ENCODE assay signal across 11 cellular contexts in genomic region chr2:29123584-29124349, GRCh38. TPM values are rescaled to one million over a fixed set of nuclear protein-coding genes. Genes with fewer than 3 reads are reported as not detected.
A peak's percentile ranks its signal among the peaks of the same experiment; 100 is the strongest.
DNase-seq lines count a peak whose midpoint lies in the region; ATAC-seq, FAIRE-seq and TF ChIP-seq lines count a peak whose summit lies in the region.
"Had no signal": no experiment of that assay in that cellular context is flagged by ENCODE, and none has a peak within 500 bp of the region (broad histone marks: within the 10 kb centered on the region; RNA-seq: fewer than 3 reads in every experiment).

No MANE protein-coding gene starts in this region.

- H4K8ac ChIP-seq in H9 (replicated peaks; ENCODE audit: insufficient read length, low read depth, low read length): no peak overlapping the region

- in situ Hi-C loops in Caki2 (cut with HindIII; ENCODE audit: low pct_unique_long_range_greater_than_20kb, low sequenced_read_pairs) (no loop called here), K562 (cut with MboI) (no loop called here)

- H2AK5ac ChIP-seq in H9 (ENCODE audit: insufficient read length, low read length): no peak overlapping the region

- H3K36me3 Mint-ChIP-seq in mesothelial cell of epicardium (peaks cover 43% of the 10 kb centered on the region), H9 (ENCODE audit: insufficient read depth in 1 of 3, low read depth in 3 of 3) (peaks cover 3 to 15% (median 5%) of the 10 kb centered on the region in 3 experiments; a peak in 3 of 7 replicates)

- H2BK20ac ChIP-seq in H9 (ENCODE audit: low read depth, low read length, poor library complexity, severe bottlenecking): no peak overlapping the region

- H3K9ac ChIP-seq in K562 (ENCODE audit: insufficient read depth in 1 of 2, low read depth in 2 of 2, low read length in 2 of 2) (no peak overlapping the region), H9 (ENCODE audit: extremely low read depth, insufficient read length, low read length) (no peak overlapping the region)

- H3K4me1 ChIP-seq in K562 (replicated peaks in 1 of 2; ENCODE audit: control insufficient read depth in 2 of 2, insufficient read depth in 2 of 2, low read length in 2 of 2): no peaks in the 10 kb centered on the region
- no peaks in the 10 kb centered on the region for H3K4me1 ChIP-seq in H9 (ENCODE audit: insufficient read depth, low read length)
- H3K4me1 ChIP-seq: uterus had no signal

- H3K9me1 ChIP-seq in K562 (ENCODE audit: control insufficient read depth, insufficient read depth, low read length): no peaks in the 10 kb centered on the region

- H3K4me3 ChIP-seq in K562: no peak overlapping the region
- H3K4me3 ChIP-seq: uterus had no signal

- H3K27ac Mint-ChIP-seq in mesothelial cell of epicardium: peak overlapping the region; percentile 27
- H3K27ac Mint-ChIP-seq in H9: no peak overlapping the region

- no peak overlapping the region for H2BK120ac ChIP-seq in H9 (ENCODE audit: low read depth, low read length, poor library complexity, severe bottlenecking)

- no TSS peak for BruUV-seq in K562 (replicated peaks; lab: Mats Ljungman, UMichigan)

- CTCF ChIA-PET in K562 (lab: Yijun Ruan, JAX; ENCODE audit: low intra/inter-chr PET ratio): no interaction called here

- no peak overlapping the region for H3K23ac ChIP-seq in H9 (ENCODE audit: insufficient read length, low read depth, low read length)

- no peak overlapping the region for H3K18ac ChIP-seq in H9 (ENCODE audit: insufficient read length, low read depth, low read length)

- TF ChIP-seq RAD21 in K562 (CRISPR knock-in tag; conservative IDR thresholded peaks at IDR 0.05 in 1 of 2, IDR thresholded peaks at IDR 0.05 in 1 of 2): no peak

- no peak overlapping the region for H3K27ac ChIP-seq in K562 (ENCODE audit: extremely low read depth, low read depth, low read length)
- H3K27ac ChIP-seq in H9 (ENCODE audit: insufficient read length, low read depth, low read length): no peak overlapping the region
- H3K27ac ChIP-seq: uterus had no signal

- H3K9me3 ChIP-seq in K562 (replicated peaks; ENCODE audit: control insufficient read depth, insufficient read depth, low read depth, low read length) (no peaks in the 10 kb centered on the region), H9 (ENCODE audit: control insufficient read depth, low read depth, low read length) (no peaks in the 10 kb centered on the region)
- H3K9me3 ChIP-seq: uterus had no signal

- peak; percentile 79 for DNase-seq in Caki2 (ENCODE audit: low read depth)
- DNase-seq in LoVo (ENCODE audit: low spot score): peak; percentile 62
- no peak for DNase-seq in K562 (ENCODE audit: extremely low read depth in 1 of 4, low spot score in 3 of 4)
- no peak for DNase-seq in mesothelial cell of epicardium (ENCODE audit: low spot score in 2 of 2, unreplicated experiment in 2 of 2)
- DNase-seq in Right ventricle myocardium superior: no peak
- no peak for DNase-seq in NCI-H2029 treated with DMSO at 0.1 percent for 48 hours (lab: John Stamatoyannopoulos, UW)
- DNase-seq in H9: no peak
- DNase-seq: erythroblast, NCI-H1436 treated with DMSO at 0.1 percent for 48 hours, uterus had no signal

- 9% methylated on average over 3 of the region's 3 CpGs for WGBS in K562 (ENCODE audit: insufficient coverage, low coverage, missing lambda C conversion rate)
- no CpG with 5 or more reads among the region's 3 CpGs for WGBS in H9 (ENCODE audit: extremely low coverage, insufficient read length, low lambda C conversion rate)

- no peak for FAIRE-seq in K562 (lab: Jason Lieb, UNC)

- H3K4me3 Mint-ChIP-seq in mesothelial cell of epicardium (no peak overlapping the region), H9 (no peak overlapping the region)

- intact Hi-C loops in K562 (cut with micrococcal nuclease): no loop called here
- intact Hi-C loops in Right ventricle myocardium superior (cut with DNase I): no loop called here

- no peak overlapping the region for H3K56ac ChIP-seq in H9 (ENCODE audit: insufficient read length, low read depth, low read length)

- no peaks in the 10 kb centered on the region for H4K20me1 ChIP-seq in K562 (replicated peaks; ENCODE audit: control insufficient read depth, insufficient read depth, low read length)
- no peaks in the 10 kb centered on the region for H4K20me1 ChIP-seq in H9 (ENCODE audit: control insufficient read depth, insufficient read depth, insufficient read length)

- ATAC-seq in K562 (no peak), Right ventricle myocardium superior (ENCODE audit: poor library complexity) (no peak), HG03565 (IDR thresholded peaks at IDR 0.05; ENCODE audit: unreplicated experiment) (no peak)

- H2BK5ac ChIP-seq in H9 (ENCODE audit: insufficient read length, low read length): no peak overlapping the region

- H3K23me2 ChIP-seq in H9 (ENCODE audit: insufficient read length, low read depth, low read length, poor library complexity, severe bottlenecking): no peaks in the 10 kb centered on the region

- H3K4me1 Mint-ChIP-seq in mesothelial cell of epicardium (peaks cover 3% of the 10 kb centered on the region), H9 (peaks cover 0 to 5% of the 10 kb centered on the region in 2 experiments; a peak in 1 of 4 replicates)

- no peaks in the 10 kb centered on the region for H3K27me3 Mint-ChIP-seq in mesothelial cell of epicardium (ENCODE audit: low read depth)
- peaks cover 19% of the 10 kb centered on the region for H3K27me3 Mint-ChIP-seq in H9 (ENCODE audit: low read depth)

- H3K79me2 ChIP-seq in K562 (ENCODE audit: control insufficient read depth, insufficient read depth, low read length): no peaks in the 10 kb centered on the region
- H3K79me2 ChIP-seq in H9 (ENCODE audit: insufficient read depth, low read length): no peaks in the 10 kb centered on the region

- H3K79me1 ChIP-seq in H9 (ENCODE audit: insufficient read depth, low read depth, low read length, poor library complexity, severe bottlenecking): no peaks in the 10 kb centered on the region

- H3K9me3 Mint-ChIP-seq in mesothelial cell of epicardium: peaks cover 25% of the 10 kb centered on the region
- H3K9me3 Mint-ChIP-seq in H9: peaks cover 4 to 7% of the 10 kb centered on the region in 2 experiments; a peak in 4 of 5 replicates

- TF ChIP-seq POLR2A in K562 (conservative IDR thresholded peaks at IDR 0.05): no peak

- H3K4me2 ChIP-seq in K562 (ENCODE audit: insufficient read depth, low read length) (no peak overlapping the region), H9 (ENCODE audit: insufficient read depth, insufficient read length, low read length) (no peak overlapping the region)

- H3K36me3 ChIP-seq in K562 (ENCODE audit: control insufficient read depth, insufficient read depth, low read length): no peaks in the 10 kb centered on the region
- H3K36me3 ChIP-seq: uterus had no signal

- POLR2A ChIA-PET in K562 (lab: Yijun Ruan, JAX): interaction anchor here (0.7 kb wide), 1 partner anchor 11 kb away, joined by 3 read pairs; no protein-coding TSS in a partner anchor

- TF ChIP-seq CTCF in K562 (IDR thresholded peaks at IDR 0.05 in 2 of 3, conservative IDR thresholded peaks at IDR 0.05 in 1 of 3; ENCODE audit: insufficient read depth in 2 of 3, low read depth in 1 of 3, low read length in 3 of 3): no peak
- no peak for TF ChIP-seq CTCF in mesothelial cell of epicardium (IDR thresholded peaks at IDR 0.05; ENCODE audit: unreplicated experiment)
- no peak for TF ChIP-seq CTCF in H9 (conservative IDR thresholded peaks at IDR 0.05)

- H3K14ac ChIP-seq in H9 (ENCODE audit: insufficient read depth, low read length): no peak overlapping the region

- no peak for TF ChIP-seq EP300 in K562 (IDR thresholded peaks at IDR 0.05; ENCODE audit: low read length)

- H2BK12ac ChIP-seq in H9 (ENCODE audit: insufficient read length, low read depth, low read length): no peak overlapping the region

- H2BK15ac ChIP-seq in H9 (ENCODE audit: low read depth, low read length): no peak overlapping the region

- no peak overlapping the region for H3T11ph ChIP-seq in H9 (ENCODE audit: low read length)

- H3K27me3 ChIP-seq in K562 (ENCODE audit: control insufficient read depth in 2 of 2, insufficient read depth in 2 of 2, low read length in 2 of 2): 0 out of 5 replicates have a peak, but pooled peaks cover 2 to 5% of the 10 kb centered on the region in 2 experiments
- H3K27me3 ChIP-seq in H9 (ENCODE audit: insufficient read depth, low read length): no peaks in the 10 kb centered on the region
- H3K27me3 ChIP-seq: uterus had no signal

- no peak overlapping the region for H3K4ac ChIP-seq in H9 (ENCODE audit: low read depth, low read length)

- no peak overlapping the region for H2AFZ ChIP-seq in K562 (ENCODE audit: low read depth, low read length)
- H2AFZ ChIP-seq in H9 (ENCODE audit: low read length): no peak overlapping the region

- H4K5ac ChIP-seq in H9 (ENCODE audit: insufficient read length, low read depth, low read length): no peak overlapping the region

- no peak overlapping the region for H4K91ac ChIP-seq in H9 (ENCODE audit: insufficient read length, low read depth, low read length)

RNA-seq across cellular contexts. Expression of gene CLIP4, which starts 8.6 kb away (rescaled TPM):
- 33.8 and 41.3 TPM in 2 replicates for total RNA-seq in Caki2 (2014; rRNA removed; shearing (Covaris generic); ENCODE audit: low replicate concordance)
- total RNA-seq in K562 (2011; cell fraction: chromatin; rRNA removed; ENCODE audit: low replicate concordance): 0.18 TPM in 1 of 2 replicates, not detected in the other
- 0.13 TPM in 1 of 2 replicates, not detected in the other for total RNA-seq in K562 (2011; cell fraction: nucleolus; rRNA removed)
- 0.95 TPM in 1 of 2 replicates, not detected in the other for total RNA-seq in K562 (2011; cell fraction: nucleoplasm; rRNA removed)
- total RNA-seq in K562 (2014; rRNA removed): not detected in 2 replicates
- not detected in 2 replicates for total RNA-seq in K562 (2014; rRNA removed; fragmentation: Illumina TruSeq; extraction: Trizol)
- not detected in 2 replicates for total RNA-seq in K562 (2015; rRNA removed; fragmentation: Illumina TruSeq; extraction: Trizol)
- 0.18 and 0.38 TPM in 2 replicates for total RNA-seq in K562 (2021)
- polyA plus RNA-seq in K562 (2011; rRNA removed): 0.03 and 0.06 TPM in 2 replicates
- polyA plus RNA-seq in K562 (2011; cell fraction: cytosol; rRNA removed): 0.03 TPM in 1 of 2 replicates, not detected in the other
- polyA plus RNA-seq in K562 (2011; cell fraction: nucleus; rRNA removed): 0.10 TPM in 1 of 2 replicates, not detected in the other
- 0.04 TPM in 1 of 2 replicates, not detected in the other for polyA plus RNA-seq in K562 (2012)
- 0.03 TPM in 1 of 2 replicates, not detected in the other for polyA plus RNA-seq in K562 (2014; fragmentation: Illumina TruSeq; extraction: Trizol)
- polyA plus RNA-seq in K562 (2014; fragmentation: Nextera tagmentation; extraction: Ambion mirVana): not detected
- 0.13 and 0.20 TPM in 2 replicates for polyA plus RNA-seq in K562 (2014; rRNA removed)
- not detected in 2 replicates for polyA minus RNA-seq in K562 (2011; rRNA and poly(A)+ RNA removed)
- not detected in 2 replicates for polyA minus RNA-seq in K562 (2011; cell fraction: cytosol; rRNA and poly(A)+ RNA removed)
- 0.11 TPM in 1 of 2 replicates, not detected in the other for polyA minus RNA-seq in K562 (2011; cell fraction: nucleus; rRNA and poly(A)+ RNA removed)
- 28.7 to 31.7 TPM (median 28.8 TPM) in 3 replicates for total RNA-seq in mesothelial cell of epicardium
- total RNA-seq in Right ventricle myocardium superior: 25.6 TPM
- 0.66 and 0.77 TPM in 2 replicates for total RNA-seq in H9 (2021)

RNA-seq across cellular contexts. Expression of gene PCARE, which starts 49.4 kb away (rescaled TPM):
- not detected in 2 replicates for total RNA-seq in Caki2 (2014; rRNA removed; shearing (Covaris generic); ENCODE audit: low replicate concordance)
- not detected in 2 replicates for total RNA-seq in K562 (2011; cell fraction: chromatin; rRNA removed; ENCODE audit: low replicate concordance)
- total RNA-seq in K562 (2011; cell fraction: nucleolus; rRNA removed): not detected in 2 replicates
- not detected in 2 replicates for total RNA-seq in K562 (2011; cell fraction: nucleoplasm; rRNA removed)
- not detected in 2 replicates for total RNA-seq in K562 (2014; rRNA removed)
- not detected in 2 replicates for total RNA-seq in K562 (2014; rRNA removed; fragmentation: Illumina TruSeq; extraction: Trizol)
- total RNA-seq in K562 (2015; rRNA removed; fragmentation: Illumina TruSeq; extraction: Trizol): not detected in 2 replicates
- not detected in 2 replicates for total RNA-seq in K562 (2021)
- polyA plus RNA-seq in K562 (2011; rRNA removed): not detected in 2 replicates
- not detected in 2 replicates for polyA plus RNA-seq in K562 (2011; cell fraction: cytosol; rRNA removed)
- polyA plus RNA-seq in K562 (2011; cell fraction: nucleus; rRNA removed): not detected in 2 replicates
- polyA plus RNA-seq in K562 (2012): not detected in 2 replicates
- not detected in 2 replicates for polyA plus RNA-seq in K562 (2014; fragmentation: Illumina TruSeq; extraction: Trizol)
- polyA plus RNA-seq in K562 (2014; fragmentation: Nextera tagmentation; extraction: Ambion mirVana): not detected
- not detected in 2 replicates for polyA plus RNA-seq in K562 (2014; rRNA removed)
- polyA minus RNA-seq in K562 (2011; rRNA and poly(A)+ RNA removed): not detected in 2 replicates
- not detected in 2 replicates for polyA minus RNA-seq in K562 (2011; cell fraction: cytosol; rRNA and poly(A)+ RNA removed)
- not detected in 2 replicates for polyA minus RNA-seq in K562 (2011; cell fraction: nucleus; rRNA and poly(A)+ RNA removed)
- 0.07 to 0.22 TPM (median 0.09 TPM) in 3 replicates for total RNA-seq in mesothelial cell of epicardium
- 0.67 TPM for total RNA-seq in Right ventricle myocardium superior
- total RNA-seq in H9 (2021): not detected in 2 replicates
- total RNA-seq: uterus had no signal

Comparison
In these comparisons a context has a peak if more than half of its experiments do, and no peak if none do; other contexts are left out.
1. DNase-seq: peak in Caki2 (single experiment) and LoVo (single experiment); none in K562 (0 of 4), mesothelial cell of epicardium (0 of 2), Right ventricle myocardium superior (single experiment), NCI-H2029 treated with DMSO at 0.1 percent for 48 hours (single experiment) and H9 (single experiment).
2. RNA of gene CLIP4, which starts 8.6 kb away (total RNA-seq): 33.8 to 41.3 TPM in Caki2, 28.7 to 31.7 TPM in mesothelial cell of epicardium and 25.6 TPM in Right ventricle myocardium superior (single experiment); 0.66 to 0.77 TPM in H9 and 0.13 to 0.95 TPM in K562; every median in the first group is over 10 times any median in the second.